In genomic region chr13:25017808-25018728, GRCh38 we compare ENCODE assay signal across 8 cellular contexts.
A peak's percentile ranks its signal among the peaks of the same experiment; 100 is the strongest.
DNase-seq lines count a peak whose midpoint lies in the region; ATAC-seq and TF ChIP-seq lines count a peak whose summit lies in the region.
"Not testable (repeated sequence)": the region's sequence is repeated elsewhere in the genome, so short reads cannot be mapped to it uniquely, and the experiment has no call there.

No MANE protein-coding gene starts in this region.

- peak overlapping the region; percentile 83 for H3K27ac Mint-ChIP-seq in activated CD8-positive, alpha-beta memory T cell treated with anti-CD3 and anti-CD28 coated beads, Interleukin-2, amount 10 ng/mL, durations not matched to agents 7 days and 5 days

- not testable (repeated sequence) for H3K79me2 ChIP-seq in KMS-11 (ENCODE audit: insufficient read depth, low read depth); parathyroid adenoma

- peak; percentile 15 for DNase-seq in DMS114 treated with DMSO at 0.1 percent for 48 hours (lab: John Stamatoyannopoulos, UW; ENCODE audit: unreplicated experiment)
- peak; percentile 55 for DNase-seq in NCI-H69 (lab: John Stamatoyannopoulos, UW)
- peak; percentile 78 for DNase-seq in activated CD8-positive, alpha-beta memory T cell treated with anti-CD3 and anti-CD28 coated beads, Interleukin-2, amount 10 ng/mL, durations not matched to agents 7 days and 5 days
- DNase-seq in cerebellar cortex (ENCODE audit: low spot score): peak; percentile 78
- peak; percentile 44 for DNase-seq in stimulated activated naive CD8-positive, alpha-beta T cell treated with anti-CD3 and anti-CD28 coated beads, Interleukin-15, Interleukin-2, amounts not matched to agents 100 U/mL and 50 U/mL, for 24 hours

- not testable (repeated sequence) for H3K9me3 ChIP-seq in iPS-18a (ENCODE audit: control insufficient read depth, low read depth, low read length); parathyroid adenoma (ENCODE audit: control insufficient read depth, low read length)

- CTCF ChIA-PET in activated CD8-positive, alpha-beta memory T cell treated with anti-CD3 and anti-CD28 coated beads, Interleukin-2, amount 10 ng/mL, durations not matched to agents 7 days and 5 days (lab: Charles Lee): interaction anchor here (0.8 to 1.7 kb wide), 6 partner anchors 12 to 22 kb away, joined by 3 to 5 read pairs (median 4); no protein-coding TSS in a partner anchor

- peaks cover 46% of the 10 kb centered on the region for H3K27me3 Mint-ChIP-seq in activated CD8-positive, alpha-beta memory T cell treated with anti-CD3 and anti-CD28 coated beads, Interleukin-2, amount 10 ng/mL, durations not matched to agents 7 days and 5 days

- peaks cover 13% of the 10 kb centered on the region for H3K4me1 Mint-ChIP-seq in activated CD8-positive, alpha-beta memory T cell treated with anti-CD3 and anti-CD28 coated beads, Interleukin-2, amount 10 ng/mL, durations not matched to agents 7 days and 5 days

- H2AFZ ChIP-seq in KMS-11 (ENCODE audit: low read depth) (peak overlapping the region; percentile 57), parathyroid adenoma (peak overlapping the region; percentile 82)

- ATAC-seq in activated CD8-positive, alpha-beta memory T cell treated with anti-CD3 and anti-CD28 coated beads, Interleukin-2, amount 10 ng/mL, durations not matched to agents 7 days and 5 days: peak; percentile 97
- ATAC-seq in stimulated activated naive CD8-positive, alpha-beta T cell treated with anti-CD3 and anti-CD28 coated beads, Interleukin-15, Interleukin-2, amounts not matched to agents 100 U/mL and 50 U/mL, for 24 hours: peak; percentile 49

- H3K9me3 Mint-ChIP-seq in activated CD8-positive, alpha-beta memory T cell treated with anti-CD3 and anti-CD28 coated beads, Interleukin-2, amount 10 ng/mL, durations not matched to agents 7 days and 5 days (ENCODE audit: low read depth): not testable (repeated sequence)

- not testable (repeated sequence) for H3K27me3 ChIP-seq in KMS-11 (ENCODE audit: insufficient read depth, low read depth); parathyroid adenoma (ENCODE audit: control insufficient read depth, insufficient read depth, low read length)
- peaks cover 30% of the 10 kb centered on the region for H3K27me3 ChIP-seq in iPS-18a (ENCODE audit: control insufficient read depth, insufficient read depth, low read length)

- not testable (repeated sequence) for H4K20me1 ChIP-seq in KMS-11 (ENCODE audit: insufficient read depth)

- not testable (repeated sequence) for TF ChIP-seq CTCF in KMS-11 (conservative IDR thresholded peaks at IDR 0.05; ENCODE audit: low read depth, low read length); parathyroid adenoma (IDR thresholded peaks at IDR 0.05)

- H3K9ac ChIP-seq in KMS-11: peak overlapping the region; percentile 90
- not testable (repeated sequence) for H3K9ac ChIP-seq in iPS-18a (ENCODE audit: low read length); parathyroid adenoma

- H3K4me2 ChIP-seq in KMS-11 (peak overlapping the region; percentile 47; the same call in 1 of the 2 replicates), parathyroid adenoma (ENCODE audit: low read length) (peak overlapping the region; percentile 72)

- peak overlapping the region; percentile 71 for H3K4me3 Mint-ChIP-seq in activated CD8-positive, alpha-beta memory T cell treated with anti-CD3 and anti-CD28 coated beads, Interleukin-2, amount 10 ng/mL, durations not matched to agents 7 days and 5 days

- H3K27ac ChIP-seq in KMS-11: peak overlapping the region; percentile 86
- H3K27ac ChIP-seq in iPS-18a (ENCODE audit: low read length); parathyroid adenoma: not testable (repeated sequence)

- H3K36me3 ChIP-seq in KMS-11 (ENCODE audit: insufficient read depth); iPS-18a (ENCODE audit: control insufficient read depth, low read depth, low read length); parathyroid adenoma (ENCODE audit: control insufficient read depth, insufficient read depth, low read length): not testable (repeated sequence)

- not testable (repeated sequence) for H3K4me1 ChIP-seq in KMS-11 (ENCODE audit: low read depth, poor library complexity, severe bottlenecking); iPS-18a (ENCODE audit: control insufficient read depth, low read depth, low read length); parathyroid adenoma

- H3K36me3 Mint-ChIP-seq in activated CD8-positive, alpha-beta memory T cell treated with anti-CD3 and anti-CD28 coated beads, Interleukin-2, amount 10 ng/mL, durations not matched to agents 7 days and 5 days: not testable (repeated sequence)

- not testable (repeated sequence) for H3K4me3 ChIP-seq in KMS-11 (IDR thresholded peaks at IDR 0.05; ENCODE audit: insufficient read depth, low read depth, low read length)
- H3K4me3 ChIP-seq in iPS-18a (ENCODE audit: low read length) (peak overlapping the region; percentile 54), parathyroid adenoma (ENCODE audit: low read depth, low read length) (peak overlapping the region; percentile 27)

Comparison
In these comparisons a context has a peak if more than half of its experiments do, and no peak if none do; other contexts are left out.
1. DNase-seq: peak in every context shown above with its lines; median percentile 78 in activated CD8-positive, alpha-beta memory T cell treated with anti-CD3 and anti-CD28 coated beads, Interleukin-2, amount 10 ng/mL, durations not matched to agents 7 days and 5 days; 78 in cerebellar cortex; 55 in NCI-H69; 44 in stimulated activated naive CD8-positive, alpha-beta T cell treated with anti-CD3 and anti-CD28 coated beads, Interleukin-15, Interleukin-2, amounts not matched to agents 100 U/mL and 50 U/mL, for 24 hours; 15 in DMS114 treated with DMSO at 0.1 percent for 48 hours.